8 cellular contexts compared by ENCODE assay signal in genomic region chr2:61017556-61018318, GRCh38.
DNase-seq lines count a peak whose midpoint lies in the region; ATAC-seq, FAIRE-seq and TF ChIP-seq lines count a peak whose summit lies in the region.

A gene with protein sequence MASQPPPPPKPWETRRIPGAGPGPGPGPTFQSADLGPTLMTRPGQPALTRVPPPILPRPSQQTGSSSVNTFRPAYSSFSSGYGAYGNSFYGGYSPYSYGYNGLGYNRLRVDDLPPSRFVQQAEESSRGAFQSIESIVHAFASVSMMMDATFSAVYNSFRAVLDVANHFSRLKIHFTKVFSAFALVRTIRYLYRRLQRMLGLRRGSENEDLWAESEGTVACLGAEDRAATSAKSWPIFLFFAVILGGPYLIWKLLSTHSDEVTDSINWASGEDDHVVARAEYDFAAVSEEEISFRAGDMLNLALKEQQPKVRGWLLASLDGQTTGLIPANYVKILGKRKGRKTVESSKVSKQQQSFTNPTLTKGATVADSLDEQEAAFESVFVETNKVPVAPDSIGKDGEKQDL (plus strand): TSS chr2:61017720. CDS start chr2:61017760, 40 bp downstream.
TSS of gene PUS10 (minus strand) at chr2:61018255. CDS start at chr2:61011890, 6,365 bp downstream.

- peak within 1 kb of the TSS; percentile 99 for H3K27ac Mint-ChIP-seq in nephron

- FAIRE-seq in D721Med (lab: Jason Lieb, UNC), result no peak

- H3K4me1 Mint-ChIP-seq in nephron, result peaks cover 18% of the 10 kb centered on the region

- peak within 1 kb of the TSS; percentile 95 to 99 (median 99) for H3K4me3 Mint-ChIP-seq in nephron

- ATAC-seq in GM19467 (IDR thresholded peaks at IDR 0.05; ENCODE audit: unreplicated experiment), result peak; percentile 74
- peak; percentile 90 for ATAC-seq in stimulated activated naive CD8-positive, alpha-beta T cell treated with anti-CD3 and anti-CD28 coated beads, Interleukin-15, Interleukin-2, amounts not matched to agents 100 U/mL and 50 U/mL, for 24 hours

- peaks cover 30% of the 10 kb centered on the region for H3K36me3 Mint-ChIP-seq in nephron (ENCODE audit: low read depth)

- peak; percentile 51 for DNase-seq in D721Med (ENCODE audit: insufficient read length, low spot score)
- DNase-seq in HL-60 (ENCODE audit: low read depth in 1 of 2, low spot score in 1 of 2), result peak; percentile 65 to 81
- DNase-seq in OCI-M1 (lab: John Stamatoyannopoulos, UW), result peak; percentile 92
- DNase-seq in activated T-helper 1 cell treated with anti-CD3 and anti-CD28 coated beads, Interleukin-2, amount 50 U/mL, for 16 hours (ENCODE audit: low read depth in 1 of 2, low spot score in 1 of 2), result peak; percentile 40 to 48
- peak; percentile 65 for DNase-seq in fibroblast of mammary gland (ENCODE audit: low read depth)
- DNase-seq in stimulated activated naive CD8-positive, alpha-beta T cell treated with anti-CD3 and anti-CD28 coated beads, Interleukin-15, Interleukin-2, amounts not matched to agents 100 U/mL and 50 U/mL, for 24 hours, result peak; percentile 76

- H3K9me3 Mint-ChIP-seq in nephron, result peaks cover 10% of the 10 kb centered on the region

- peak within 1 kb of the TSS; percentile 94 for H3K27ac ChIP-seq in HL-60 (replicated peaks)

- TF ChIP-seq CTCF in D721Med (IDR thresholded peaks at IDR 0.05; ENCODE audit: insufficient read depth, missing control alignments) (no peak), HL-60 (IDR thresholded peaks at IDR 0.05; ENCODE audit: insufficient read depth, low read length) (no peak), fibroblast of mammary gland (conservative IDR thresholded peaks at IDR 0.05; ENCODE audit: control insufficient read depth, insufficient read depth, low read depth, low read length) (no peak), nephron (IDR thresholded peaks at IDR 0.05; ENCODE audit: unreplicated experiment in 3 of 3) (no peak)

- peak within 1 kb of the TSS; percentile 79 for H3K4me3 ChIP-seq in HL-60 (replicated peaks; ENCODE audit: insufficient read depth, low read length)
- peak within 1 kb of the TSS; percentile 83 for H3K4me3 ChIP-seq in fibroblast of mammary gland (ENCODE audit: control insufficient read depth, low read depth, low read length)

- H3K27me3 ChIP-seq in HL-60 (ENCODE audit: insufficient read depth, poor library complexity, severe bottlenecking), result no peaks in the 10 kb centered on the region

- no peaks in the 10 kb centered on the region for H3K27me3 Mint-ChIP-seq in nephron (ENCODE audit: low read depth)

Comparison
In these comparisons a context has a peak if more than half of its experiments do, and no peak if none do; other contexts are left out.
1. Peak in every context shown above with its lines: DNase-seq, ATAC-seq, H3K4me3 ChIP-seq and H3K27ac ChIP-seq.